Comparison of ENCODE assay signal across 10 cellular contexts in the genomic region with DNA sequence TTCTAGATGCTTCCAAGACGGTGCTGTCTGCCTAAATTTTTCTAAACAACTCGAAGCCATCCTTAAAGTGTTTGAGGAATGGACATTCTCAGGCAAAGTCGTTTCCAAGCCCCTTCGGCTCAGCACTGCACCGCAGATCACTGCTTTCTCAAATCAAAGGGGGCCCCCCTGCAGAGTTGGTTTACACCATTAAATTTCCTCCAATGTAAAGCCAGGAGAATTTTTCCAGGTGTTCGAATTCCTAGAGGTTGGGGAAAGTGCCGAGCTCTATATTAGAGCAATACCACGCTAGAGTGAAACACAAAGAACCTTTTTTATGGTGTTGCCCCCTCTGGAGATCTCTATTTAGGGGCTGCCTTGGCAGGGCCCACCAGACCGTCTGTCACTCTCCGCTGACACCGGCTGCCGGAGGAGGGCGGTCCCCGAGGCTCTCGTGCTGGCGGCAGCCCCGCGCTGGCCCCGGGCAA.
DNase-seq lines count a peak whose midpoint lies in the region; ATAC-seq and TF ChIP-seq lines count a peak whose summit lies in the region.
"Had no signal": no experiment of that assay in that cellular context is flagged by ENCODE, and none has a peak within 500 bp of the region (broad histone marks: within the 10 kb centered on the region; RNA-seq: fewer than 3 reads in every experiment).

No MANE protein-coding gene starts in this region.

- H3K4me1 ChIP-seq in right atrium auricular region (peaks cover 0 to 41% of the 10 kb centered on the region in 2 donors), parathyroid adenoma (no peaks in the 10 kb centered on the region), ovary (ENCODE audit: insufficient read depth) (peaks cover 2% of the 10 kb centered on the region)
- H3K4me1 ChIP-seq in CD4-positive, alpha-beta memory T cell (ENCODE audit: insufficient read depth, low read length): peaks cover 6% of the 10 kb centered on the region

- TF ChIP-seq CTCF in WTC11 (IDR thresholded peaks at IDR 0.05): no peak
- TF ChIP-seq CTCF in right atrium auricular region (IDR thresholded peaks at IDR 0.05): no peak
- no peak for TF ChIP-seq CTCF in parathyroid adenoma (IDR thresholded peaks at IDR 0.05)
- TF ChIP-seq CTCF in ovary (IDR thresholded peaks at IDR 0.05): no peak

- peak overlapping the region; percentile 75 to 89 for H3K27ac ChIP-seq in right atrium auricular region
- H3K27ac ChIP-seq in parathyroid adenoma: no peak overlapping the region
- H3K27ac ChIP-seq in ovary: no peak overlapping the region
- no peak overlapping the region for H3K27ac ChIP-seq in CD4-positive, alpha-beta memory T cell (ENCODE audit: low read depth, low read length)
- H3K27ac ChIP-seq: tibial artery had no signal

- H3K27ac Mint-ChIP-seq in WTC11: no peak overlapping the region
- H3K27ac Mint-ChIP-seq in CD4-positive, alpha-beta memory T cell: no peak overlapping the region
- H3K27ac Mint-ChIP-seq in activated T-cell treated with anti-CD3 and anti-CD28 coated beads, Interleukin-2, amount 50 U/mL, for 24 hours: no peak overlapping the region

- H3K79me2 ChIP-seq in parathyroid adenoma: no peaks in the 10 kb centered on the region

- no peaks in the 10 kb centered on the region for H3K36me3 Mint-ChIP-seq in WTC11
- H3K36me3 Mint-ChIP-seq in CD4-positive, alpha-beta memory T cell: no peaks in the 10 kb centered on the region
- no peaks in the 10 kb centered on the region for H3K36me3 Mint-ChIP-seq in activated T-cell treated with anti-CD3 and anti-CD28 coated beads, Interleukin-2, amount 50 U/mL, for 24 hours (ENCODE audit: low read depth)

- peak overlapping the region; percentile 82 for H2AFZ ChIP-seq in parathyroid adenoma

- H3K4me3 Mint-ChIP-seq in WTC11: peak overlapping the region; percentile 70
- no peak overlapping the region for H3K4me3 Mint-ChIP-seq in CD4-positive, alpha-beta memory T cell
- no peak overlapping the region for H3K4me3 Mint-ChIP-seq in activated T-cell treated with anti-CD3 and anti-CD28 coated beads, Interleukin-2, amount 50 U/mL, for 24 hours

- no peak for TF ChIP-seq EP300 in ovary (IDR thresholded peaks at IDR 0.05)

- TF ChIP-seq POLR2A in ovary (IDR thresholded peaks at IDR 0.05): no peak

- POLR2A ChIA-PET in WTC11 (lab: Charles Lee): no interaction called here
- POLR2A ChIA-PET in CD4-positive, alpha-beta memory T cell (lab: Charles Lee; ENCODE audit: partially characterized antibody): no interaction called here

- no peaks in the 10 kb centered on the region for H3K36me3 ChIP-seq in right atrium auricular region
- no peaks in the 10 kb centered on the region for H3K36me3 ChIP-seq in parathyroid adenoma (ENCODE audit: control insufficient read depth, insufficient read depth, low read length)
- H3K36me3 ChIP-seq in ovary: no peaks in the 10 kb centered on the region
- H3K36me3 ChIP-seq in CD4-positive, alpha-beta memory T cell (ENCODE audit: insufficient read depth, low read length): no peaks in the 10 kb centered on the region
- H3K36me3 ChIP-seq: tibial artery had no signal

- intact Hi-C loops in ovary (cut with DNase I): no loop called here
- intact Hi-C loops in CD4-positive, alpha-beta memory T cell (cut with micrococcal nuclease): no loop called here

- no peak overlapping the region for H3K4me2 ChIP-seq in parathyroid adenoma (ENCODE audit: low read length)

- H3K4me3 ChIP-seq in right atrium auricular region (peak overlapping the region in 1 of 2 donors; percentile 37), parathyroid adenoma (ENCODE audit: low read depth, low read length) (no peak overlapping the region), ovary (no peak overlapping the region)
- no peak overlapping the region for H3K4me3 ChIP-seq in CD4-positive, alpha-beta memory T cell (ENCODE audit: low read length in 2 of 2)

- peak; percentile 37 for ATAC-seq in GM21576 (IDR thresholded peaks at IDR 0.05; ENCODE audit: unreplicated experiment)
- ATAC-seq in WTC11: peak; percentile 67

- CTCF ChIA-PET in WTC11 (lab: Charles Lee): interaction anchor here (1.0 to 3.8 kb wide), 2 partner anchors 15 to 274 kb away, joined by 3 to 13 read pairs; no protein-coding TSS in a partner anchor
- CTCF ChIA-PET in CD4-positive, alpha-beta memory T cell (lab: Charles Lee; ENCODE audit: partially characterized antibody): no interaction called here

- H3K9me3 ChIP-seq in right atrium auricular region (no peaks in the 10 kb centered on the region), parathyroid adenoma (ENCODE audit: control insufficient read depth, low read length) (no peaks in the 10 kb centered on the region), ovary (no peaks in the 10 kb centered on the region)
- no peaks in the 10 kb centered on the region for H3K9me3 ChIP-seq in CD4-positive, alpha-beta memory T cell (ENCODE audit: control insufficient read depth in 1 of 2, low read length in 2 of 2)
- H3K9me3 ChIP-seq: tibial artery had no signal

- peaks cover 97% of the 10 kb centered on the region for H3K27me3 Mint-ChIP-seq in WTC11 (ENCODE audit: low read depth)
- H3K27me3 Mint-ChIP-seq in CD4-positive, alpha-beta memory T cell: peaks cover 8 to 28% of the 10 kb centered on the region in 2 donors
- H3K27me3 Mint-ChIP-seq in activated T-cell treated with anti-CD3 and anti-CD28 coated beads, Interleukin-2, amount 50 U/mL, for 24 hours: peaks cover 80% of the 10 kb centered on the region

- H3K4me1 Mint-ChIP-seq in WTC11: peaks cover 16% of the 10 kb centered on the region
- H3K4me1 Mint-ChIP-seq in CD4-positive, alpha-beta memory T cell: peaks cover 0 to 4% (median 0%) of the 10 kb centered on the region in 4 donors
- H3K4me1 Mint-ChIP-seq in activated T-cell treated with anti-CD3 and anti-CD28 coated beads, Interleukin-2, amount 50 U/mL, for 24 hours (ENCODE audit: low read depth): peaks cover 9% of the 10 kb centered on the region

- peak; percentile 40 for DNase-seq in WTC11 (ENCODE audit: low spot score)
- no peak for DNase-seq in right atrium auricular region (ENCODE audit: low spot score)
- no peak for DNase-seq in HK-2 (ENCODE audit: unreplicated experiment)
- DNase-seq in ovary: no peak
- DNase-seq in CD4-positive, alpha-beta memory T cell: no peak
- DNase-seq in activated T-cell treated with anti-CD3 and anti-CD28 coated beads, Interleukin-2, amount 50 U/mL, for 24 hours: no peak
- DNase-seq: activated CD8-positive, alpha-beta memory T cell treated with anti-CD3 and anti-CD28 coated beads, Interleukin-2, amount 50 U/mL, for 48 hours; tibial artery had no signal

- H3K9me3 Mint-ChIP-seq in WTC11: no peaks in the 10 kb centered on the region
- peaks cover 0 to 6% (median 0%) of the 10 kb centered on the region in 8 donors for H3K9me3 Mint-ChIP-seq in CD4-positive, alpha-beta memory T cell
- H3K9me3 Mint-ChIP-seq in activated T-cell treated with anti-CD3 and anti-CD28 coated beads, Interleukin-2, amount 50 U/mL, for 24 hours: no peaks in the 10 kb centered on the region

- H3K27me3 ChIP-seq in right atrium auricular region: no peaks in the 10 kb centered on the region
- no peaks in the 10 kb centered on the region for H3K27me3 ChIP-seq in parathyroid adenoma (ENCODE audit: control insufficient read depth, insufficient read depth, low read length)
- no peaks in the 10 kb centered on the region for H3K27me3 ChIP-seq in ovary
- H3K27me3 ChIP-seq in CD4-positive, alpha-beta memory T cell (ENCODE audit: insufficient read depth, low read length): no peaks in the 10 kb centered on the region
- H3K27me3 ChIP-seq: tibial artery had no signal

- H3K9ac ChIP-seq in parathyroid adenoma: no peak overlapping the region

- WGBS in ovary, 3 donors: 92 to 97% (median 92%) methylated on average over 19 of the region's 19 CpGs

TF ChIP-seq in WTC11, 78 proteins besides CTCF, POLR2A, EP300 and RAD21 (continues in another document):
- TF ChIP-seq ESRRA (CRISPR knock-in tag; IDR thresholded peaks at IDR 0.05; ENCODE audit: borderline replicate concordance) (no peak), MYBL2 (CRISPR knock-in tag; IDR thresholded peaks at IDR 0.05) (no peak), SOX15 (CRISPR knock-in tag; IDR thresholded peaks at IDR 0.05) (no peak), NFE2L1 (CRISPR knock-in tag; IDR thresholded peaks at IDR 0.05) (no peak), KAT7 (CRISPR knock-in tag; IDR thresholded peaks at IDR 0.05; ENCODE audit: borderline replicate concordance) (no peak), CREB1 (CRISPR knock-in tag; IDR thresholded peaks at IDR 0.05) (no peak), RORB (CRISPR knock-in tag; IDR thresholded peaks at IDR 0.05) (no peak), PRDM15 (CRISPR knock-in tag; IDR thresholded peaks at IDR 0.05) (no peak), PRRX2 (CRISPR knock-in tag; IDR thresholded peaks at IDR 0.05) (no peak), SMAD3 (CRISPR knock-in tag; IDR thresholded peaks at IDR 0.05; ENCODE audit: borderline replicate concordance) (no peak)

Comparison
In these comparisons a context has a peak if more than half of its experiments do, and no peak if none do; other contexts are left out.
1. H3K27ac ChIP-seq: peak in right atrium auricular region (2 of 2); none in parathyroid adenoma (single experiment), ovary (0 of 2) and CD4-positive, alpha-beta memory T cell (single experiment).